ENCODE assay signal across 1 cellular context in the genomic region with DNA sequence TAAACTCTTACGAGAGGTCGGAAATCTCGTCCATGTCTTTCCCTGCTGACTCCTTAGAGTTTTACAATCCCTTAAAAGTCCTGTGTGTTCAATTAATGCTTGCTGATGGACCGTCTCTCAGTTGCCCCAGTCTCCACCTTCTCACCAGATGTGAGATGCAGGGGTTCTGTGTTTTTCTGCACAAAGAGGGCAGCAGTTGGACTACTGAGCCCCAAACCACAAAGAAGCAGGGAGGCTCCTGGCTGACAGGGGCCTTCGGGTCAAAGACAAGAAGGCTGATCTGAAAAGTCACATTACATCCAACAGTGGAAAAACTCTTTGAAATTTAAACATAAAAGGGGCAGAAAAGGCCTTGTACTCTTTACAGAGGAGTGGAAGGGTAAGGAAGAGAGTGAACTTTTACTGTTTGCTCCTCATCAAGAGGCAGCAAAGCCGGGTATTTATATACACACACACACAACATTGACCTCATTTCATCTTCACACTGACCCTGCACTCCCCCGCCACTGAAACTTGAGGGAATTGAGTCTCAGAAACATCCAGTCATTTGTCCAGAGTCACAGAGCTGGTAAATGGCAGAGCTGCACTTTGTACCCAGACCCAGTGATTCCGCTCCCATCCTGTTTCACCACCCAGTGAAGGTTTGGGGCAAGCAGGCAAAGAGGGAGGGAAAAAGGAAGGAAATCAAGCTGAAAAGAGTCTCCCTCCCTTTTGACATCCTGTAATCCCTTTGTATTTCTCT.
TF ChIP-seq lines count a peak whose summit lies in the region.

No MANE protein-coding gene starts in this region.

TF ChIP-seq in HepG2, 621 proteins besides CTCF, POLR2A, EP300 and RAD21 (continued from another document and continues in another):
- TF ChIP-seq, protein P1, sequence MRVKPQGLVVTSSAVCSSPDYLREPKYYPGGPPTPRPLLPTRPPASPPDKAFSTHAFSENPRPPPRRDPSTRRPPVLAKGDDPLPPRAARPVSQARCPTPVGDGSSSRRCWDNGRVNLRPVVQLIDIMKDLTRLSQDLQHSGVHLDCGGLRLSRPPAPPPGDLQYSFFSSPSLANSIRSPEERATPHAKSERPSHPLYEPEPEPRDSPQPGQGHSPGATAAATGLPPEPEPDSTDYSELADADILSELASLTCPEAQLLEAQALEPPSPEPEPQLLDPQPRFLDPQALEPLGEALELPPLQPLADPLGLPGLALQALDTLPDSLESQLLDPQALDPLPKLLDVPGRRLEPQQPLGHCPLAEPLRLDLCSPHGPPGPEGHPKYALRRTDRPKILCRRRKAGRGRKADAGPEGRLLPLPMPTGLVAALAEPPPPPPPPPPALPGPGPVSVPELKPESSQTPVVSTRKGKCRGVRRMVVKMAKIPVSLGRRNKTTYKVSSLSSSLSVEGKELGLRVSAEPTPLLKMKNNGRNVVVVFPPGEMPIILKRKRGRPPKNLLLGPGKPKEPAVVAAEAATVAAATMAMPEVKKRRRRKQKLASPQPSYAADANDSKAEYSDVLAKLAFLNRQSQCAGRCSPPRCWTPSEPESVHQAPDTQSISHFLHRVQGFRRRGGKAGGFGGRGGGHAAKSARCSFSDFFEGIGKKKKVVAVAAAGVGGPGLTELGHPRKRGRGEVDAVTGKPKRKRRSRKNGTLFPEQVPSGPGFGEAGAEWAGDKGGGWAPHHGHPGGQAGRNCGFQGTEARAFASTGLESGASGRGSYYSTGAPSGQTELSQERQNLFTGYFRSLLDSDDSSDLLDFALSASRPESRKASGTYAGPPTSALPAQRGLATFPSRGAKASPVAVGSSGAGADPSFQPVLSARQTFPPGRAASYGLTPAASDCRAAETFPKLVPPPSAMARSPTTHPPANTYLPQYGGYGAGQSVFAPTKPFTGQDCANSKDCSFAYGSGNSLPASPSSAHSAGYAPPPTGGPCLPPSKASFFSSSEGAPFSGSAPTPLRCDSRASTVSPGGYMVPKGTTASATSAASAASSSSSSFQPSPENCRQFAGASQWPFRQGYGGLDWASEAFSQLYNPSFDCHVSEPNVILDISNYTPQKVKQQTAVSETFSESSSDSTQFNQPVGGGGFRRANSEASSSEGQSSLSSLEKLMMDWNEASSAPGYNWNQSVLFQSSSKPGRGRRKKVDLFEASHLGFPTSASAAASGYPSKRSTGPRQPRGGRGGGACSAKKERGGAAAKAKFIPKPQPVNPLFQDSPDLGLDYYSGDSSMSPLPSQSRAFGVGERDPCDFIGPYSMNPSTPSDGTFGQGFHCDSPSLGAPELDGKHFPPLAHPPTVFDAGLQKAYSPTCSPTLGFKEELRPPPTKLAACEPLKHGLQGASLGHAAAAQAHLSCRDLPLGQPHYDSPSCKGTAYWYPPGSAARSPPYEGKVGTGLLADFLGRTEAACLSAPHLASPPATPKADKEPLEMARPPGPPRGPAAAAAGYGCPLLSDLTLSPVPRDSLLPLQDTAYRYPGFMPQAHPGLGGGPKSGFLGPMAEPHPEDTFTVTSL (CRISPR knock-in tag; IDR thresholded peaks at IDR 0.05; ENCODE audit: borderline replicate concordance): peak; percentile 27; the same call in 1 of the 2 replicates
- TF ChIP-seq SAP130 (CRISPR knock-in tag; IDR thresholded peaks at IDR 0.05; ENCODE audit: low read depth) (peak; percentile 61), ZNF556 (CRISPR knock-in tag; IDR thresholded peaks at IDR 0.05; ENCODE audit: borderline replicate concordance) (no peak; the same call in 1 of the 2 replicates), ZNF264 (CRISPR knock-in tag; IDR thresholded peaks at IDR 0.05) (no peak), KDM5A (IDR thresholded peaks at IDR 0.05; ENCODE audit: borderline replicate concordance, low read length) (no peak), ZNF709 (CRISPR knock-in tag; IDR thresholded peaks at IDR 0.05) (no peak), ZFP36 (IDR thresholded peaks at IDR 0.05; ENCODE audit: borderline replicate concordance, low read depth, low read length, partially characterized antibody) (no peak), ZNF263 (CRISPR knock-in tag; IDR thresholded peaks at IDR 0.05) (no peak), ZNF615 (CRISPR knock-in tag; IDR thresholded peaks at IDR 0.05; ENCODE audit: borderline replicate concordance) (no peak), SP5 (CRISPR knock-in tag; IDR thresholded peaks at IDR 0.05; ENCODE audit: borderline replicate concordance, low read depth) (0 out of 2 replicates have a peak, but pooled peaks have one; percentile 50), NONO (IDR thresholded peaks at IDR 0.05) (no peak), NONO (CRISPR knock-in tag; conservative IDR thresholded peaks at IDR 0.05) (no peak), ZNF12 (CRISPR knock-in tag; IDR thresholded peaks at IDR 0.05) (no peak)
- TF ChIP-seq, protein P2, sequence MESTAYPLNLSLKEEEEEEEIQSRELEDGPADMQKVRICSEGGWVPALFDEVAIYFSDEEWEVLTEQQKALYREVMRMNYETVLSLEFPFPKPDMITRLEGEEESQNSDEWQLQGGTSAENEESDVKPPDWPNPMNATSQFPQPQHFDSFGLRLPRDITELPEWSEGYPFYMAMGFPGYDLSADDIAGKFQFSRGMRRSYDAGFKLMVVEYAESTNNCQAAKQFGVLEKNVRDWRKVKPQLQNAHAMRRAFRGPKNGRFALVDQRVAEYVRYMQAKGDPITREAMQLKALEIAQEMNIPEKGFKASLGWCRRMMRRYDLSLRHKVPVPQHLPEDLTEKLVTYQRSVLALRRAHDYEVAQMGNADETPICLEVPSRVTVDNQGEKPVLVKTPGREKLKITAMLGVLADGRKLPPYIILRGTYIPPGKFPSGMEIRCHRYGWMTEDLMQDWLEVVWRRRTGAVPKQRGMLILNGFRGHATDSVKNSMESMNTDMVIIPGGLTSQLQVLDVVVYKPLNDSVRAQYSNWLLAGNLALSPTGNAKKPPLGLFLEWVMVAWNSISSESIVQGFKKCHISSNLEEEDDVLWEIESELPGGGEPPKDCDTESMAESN (CRISPR knock-in tag; conservative IDR thresholded peaks at IDR 0.05): no peak
- TF ChIP-seq, protein P3, sequence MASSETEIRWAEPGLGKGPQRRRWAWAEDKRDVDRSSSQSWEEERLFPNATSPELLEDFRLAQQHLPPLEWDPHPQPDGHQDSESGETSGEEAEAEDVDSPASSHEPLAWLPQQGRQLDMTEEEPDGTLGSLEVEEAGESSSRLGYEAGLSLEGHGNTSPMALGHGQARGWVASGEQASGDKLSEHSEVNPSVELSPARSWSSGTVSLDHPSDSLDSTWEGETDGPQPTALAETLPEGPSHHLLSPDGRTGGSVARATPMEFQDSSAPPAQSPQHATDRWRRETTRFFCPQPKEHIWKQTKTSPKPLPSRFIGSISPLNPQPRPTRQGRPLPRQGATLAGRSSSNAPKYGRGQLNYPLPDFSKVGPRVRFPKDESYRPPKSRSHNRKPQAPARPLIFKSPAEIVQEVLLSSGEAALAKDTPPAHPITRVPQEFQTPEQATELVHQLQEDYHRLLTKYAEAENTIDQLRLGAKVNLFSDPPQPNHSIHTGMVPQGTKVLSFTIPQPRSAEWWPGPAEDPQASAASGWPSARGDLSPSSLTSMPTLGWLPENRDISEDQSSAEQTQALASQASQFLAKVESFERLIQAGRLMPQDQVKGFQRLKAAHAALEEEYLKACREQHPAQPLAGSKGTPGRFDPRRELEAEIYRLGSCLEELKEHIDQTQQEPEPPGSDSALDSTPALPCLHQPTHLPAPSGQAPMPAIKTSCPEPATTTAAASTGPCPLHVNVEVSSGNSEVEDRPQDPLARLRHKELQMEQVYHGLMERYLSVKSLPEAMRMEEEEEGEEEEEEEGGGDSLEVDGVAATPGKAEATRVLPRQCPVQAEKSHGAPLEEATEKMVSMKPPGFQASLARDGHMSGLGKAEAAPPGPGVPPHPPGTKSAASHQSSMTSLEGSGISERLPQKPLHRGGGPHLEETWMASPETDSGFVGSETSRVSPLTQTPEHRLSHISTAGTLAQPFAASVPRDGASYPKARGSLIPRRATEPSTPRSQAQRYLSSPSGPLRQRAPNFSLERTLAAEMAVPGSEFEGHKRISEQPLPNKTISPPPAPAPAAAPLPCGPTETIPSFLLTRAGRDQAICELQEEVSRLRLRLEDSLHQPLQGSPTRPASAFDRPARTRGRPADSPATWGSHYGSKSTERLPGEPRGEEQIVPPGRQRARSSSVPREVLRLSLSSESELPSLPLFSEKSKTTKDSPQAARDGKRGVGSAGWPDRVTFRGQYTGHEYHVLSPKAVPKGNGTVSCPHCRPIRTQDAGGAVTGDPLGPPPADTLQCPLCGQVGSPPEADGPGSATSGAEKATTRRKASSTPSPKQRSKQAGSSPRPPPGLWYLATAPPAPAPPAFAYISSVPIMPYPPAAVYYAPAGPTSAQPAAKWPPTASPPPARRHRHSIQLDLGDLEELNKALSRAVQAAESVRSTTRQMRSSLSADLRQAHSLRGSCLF (CRISPR knock-in tag; IDR thresholded peaks at IDR 0.05; ENCODE audit: borderline replicate concordance): no peak
- TF ChIP-seq, protein P4, sequence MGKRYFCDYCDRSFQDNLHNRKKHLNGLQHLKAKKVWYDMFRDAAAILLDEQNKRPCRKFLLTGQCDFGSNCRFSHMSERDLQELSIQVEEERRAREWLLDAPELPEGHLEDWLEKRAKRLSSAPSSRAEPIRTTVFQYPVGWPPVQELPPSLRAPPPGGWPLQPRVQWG (CRISPR knock-in tag; IDR thresholded peaks at IDR 0.05; ENCODE audit: borderline replicate concordance, low read depth): no peak
- TF ChIP-seq, protein P5, sequence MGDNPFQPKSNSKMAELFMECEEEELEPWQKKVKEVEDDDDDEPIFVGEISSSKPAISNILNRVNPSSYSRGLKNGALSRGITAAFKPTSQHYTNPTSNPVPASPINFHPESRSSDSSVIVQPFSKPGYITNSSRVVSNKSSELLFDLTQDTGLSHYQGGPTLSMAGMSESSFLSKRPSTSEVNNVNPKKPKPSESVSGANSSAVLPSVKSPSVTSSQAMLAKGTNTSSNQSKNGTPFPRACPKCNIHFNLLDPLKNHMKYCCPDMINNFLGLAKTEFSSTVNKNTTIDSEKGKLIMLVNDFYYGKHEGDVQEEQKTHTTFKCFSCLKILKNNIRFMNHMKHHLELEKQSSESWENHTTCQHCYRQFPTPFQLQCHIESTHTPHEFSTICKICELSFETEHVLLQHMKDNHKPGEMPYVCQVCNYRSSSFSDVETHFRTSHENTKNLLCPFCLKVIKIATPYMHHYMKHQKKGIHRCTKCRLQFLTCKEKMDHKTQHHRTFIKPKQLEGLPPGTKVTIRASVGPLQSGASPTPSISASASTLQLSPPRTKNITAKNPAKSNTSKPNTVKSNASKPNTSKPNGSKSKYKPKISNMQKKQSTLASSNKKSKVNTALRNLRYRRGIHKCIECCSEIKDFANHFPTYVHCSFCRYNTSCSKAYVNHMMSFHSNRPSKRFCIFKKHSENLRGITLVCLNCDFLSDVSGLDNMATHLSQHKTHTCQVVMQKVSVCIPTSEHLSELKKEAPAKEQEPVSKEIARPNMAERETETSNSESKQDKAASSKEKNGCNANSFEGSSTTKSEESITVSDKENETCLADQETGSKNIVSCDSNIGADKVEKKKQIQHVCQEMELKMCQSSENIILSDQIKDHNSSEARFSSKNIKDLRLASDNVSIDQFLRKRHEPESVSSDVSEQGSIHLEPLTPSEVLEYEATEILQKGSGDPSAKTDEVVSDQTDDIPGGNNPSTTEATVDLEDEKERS (CRISPR knock-in tag; IDR thresholded peaks at IDR 0.05): no peak
- TF ChIP-seq, protein P6, sequence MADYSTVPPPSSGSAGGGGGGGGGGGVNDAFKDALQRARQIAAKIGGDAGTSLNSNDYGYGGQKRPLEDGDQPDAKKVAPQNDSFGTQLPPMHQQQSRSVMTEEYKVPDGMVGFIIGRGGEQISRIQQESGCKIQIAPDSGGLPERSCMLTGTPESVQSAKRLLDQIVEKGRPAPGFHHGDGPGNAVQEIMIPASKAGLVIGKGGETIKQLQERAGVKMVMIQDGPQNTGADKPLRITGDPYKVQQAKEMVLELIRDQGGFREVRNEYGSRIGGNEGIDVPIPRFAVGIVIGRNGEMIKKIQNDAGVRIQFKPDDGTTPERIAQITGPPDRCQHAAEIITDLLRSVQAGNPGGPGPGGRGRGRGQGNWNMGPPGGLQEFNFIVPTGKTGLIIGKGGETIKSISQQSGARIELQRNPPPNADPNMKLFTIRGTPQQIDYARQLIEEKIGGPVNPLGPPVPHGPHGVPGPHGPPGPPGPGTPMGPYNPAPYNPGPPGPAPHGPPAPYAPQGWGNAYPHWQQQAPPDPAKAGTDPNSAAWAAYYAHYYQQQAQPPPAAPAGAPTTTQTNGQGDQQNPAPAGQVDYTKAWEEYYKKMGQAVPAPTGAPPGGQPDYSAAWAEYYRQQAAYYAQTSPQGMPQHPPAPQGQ (CRISPR knock-in tag; IDR thresholded peaks at IDR 0.05; ENCODE audit: borderline replicate concordance): no peak
- TF ChIP-seq, protein P7, sequence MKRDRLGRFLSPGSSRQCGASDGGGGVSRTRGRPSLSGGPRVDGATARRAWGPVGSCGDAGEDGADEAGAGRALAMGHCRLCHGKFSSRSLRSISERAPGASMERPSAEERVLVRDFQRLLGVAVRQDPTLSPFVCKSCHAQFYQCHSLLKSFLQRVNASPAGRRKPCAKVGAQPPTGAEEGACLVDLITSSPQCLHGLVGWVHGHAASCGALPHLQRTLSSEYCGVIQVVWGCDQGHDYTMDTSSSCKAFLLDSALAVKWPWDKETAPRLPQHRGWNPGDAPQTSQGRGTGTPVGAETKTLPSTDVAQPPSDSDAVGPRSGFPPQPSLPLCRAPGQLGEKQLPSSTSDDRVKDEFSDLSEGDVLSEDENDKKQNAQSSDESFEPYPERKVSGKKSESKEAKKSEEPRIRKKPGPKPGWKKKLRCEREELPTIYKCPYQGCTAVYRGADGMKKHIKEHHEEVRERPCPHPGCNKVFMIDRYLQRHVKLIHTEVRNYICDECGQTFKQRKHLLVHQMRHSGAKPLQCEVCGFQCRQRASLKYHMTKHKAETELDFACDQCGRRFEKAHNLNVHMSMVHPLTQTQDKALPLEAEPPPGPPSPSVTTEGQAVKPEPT (CRISPR knock-in tag; IDR thresholded peaks at IDR 0.05; ENCODE audit: low read depth): no peak
- TF ChIP-seq, protein P8, sequence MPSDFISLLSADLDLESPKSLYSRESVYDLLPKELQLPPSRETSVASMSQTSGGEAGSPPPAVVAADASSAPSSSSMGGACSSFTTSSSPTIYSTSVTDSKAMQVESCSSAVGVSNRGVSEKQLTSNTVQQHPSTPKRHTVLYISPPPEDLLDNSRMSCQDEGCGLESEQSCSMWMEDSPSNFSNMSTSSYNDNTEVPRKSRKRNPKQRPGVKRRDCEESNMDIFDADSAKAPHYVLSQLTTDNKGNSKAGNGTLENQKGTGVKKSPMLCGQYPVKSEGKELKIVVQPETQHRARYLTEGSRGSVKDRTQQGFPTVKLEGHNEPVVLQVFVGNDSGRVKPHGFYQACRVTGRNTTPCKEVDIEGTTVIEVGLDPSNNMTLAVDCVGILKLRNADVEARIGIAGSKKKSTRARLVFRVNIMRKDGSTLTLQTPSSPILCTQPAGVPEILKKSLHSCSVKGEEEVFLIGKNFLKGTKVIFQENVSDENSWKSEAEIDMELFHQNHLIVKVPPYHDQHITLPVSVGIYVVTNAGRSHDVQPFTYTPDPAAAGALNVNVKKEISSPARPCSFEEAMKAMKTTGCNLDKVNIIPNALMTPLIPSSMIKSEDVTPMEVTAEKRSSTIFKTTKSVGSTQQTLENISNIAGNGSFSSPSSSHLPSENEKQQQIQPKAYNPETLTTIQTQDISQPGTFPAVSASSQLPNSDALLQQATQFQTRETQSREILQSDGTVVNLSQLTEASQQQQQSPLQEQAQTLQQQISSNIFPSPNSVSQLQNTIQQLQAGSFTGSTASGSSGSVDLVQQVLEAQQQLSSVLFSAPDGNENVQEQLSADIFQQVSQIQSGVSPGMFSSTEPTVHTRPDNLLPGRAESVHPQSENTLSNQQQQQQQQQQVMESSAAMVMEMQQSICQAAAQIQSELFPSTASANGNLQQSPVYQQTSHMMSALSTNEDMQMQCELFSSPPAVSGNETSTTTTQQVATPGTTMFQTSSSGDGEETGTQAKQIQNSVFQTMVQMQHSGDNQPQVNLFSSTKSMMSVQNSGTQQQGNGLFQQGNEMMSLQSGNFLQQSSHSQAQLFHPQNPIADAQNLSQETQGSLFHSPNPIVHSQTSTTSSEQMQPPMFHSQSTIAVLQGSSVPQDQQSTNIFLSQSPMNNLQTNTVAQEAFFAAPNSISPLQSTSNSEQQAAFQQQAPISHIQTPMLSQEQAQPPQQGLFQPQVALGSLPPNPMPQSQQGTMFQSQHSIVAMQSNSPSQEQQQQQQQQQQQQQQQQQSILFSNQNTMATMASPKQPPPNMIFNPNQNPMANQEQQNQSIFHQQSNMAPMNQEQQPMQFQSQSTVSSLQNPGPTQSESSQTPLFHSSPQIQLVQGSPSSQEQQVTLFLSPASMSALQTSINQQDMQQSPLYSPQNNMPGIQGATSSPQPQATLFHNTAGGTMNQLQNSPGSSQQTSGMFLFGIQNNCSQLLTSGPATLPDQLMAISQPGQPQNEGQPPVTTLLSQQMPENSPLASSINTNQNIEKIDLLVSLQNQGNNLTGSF (CRISPR knock-in tag; IDR thresholded peaks at IDR 0.05): no peak
